1 cellular context compared by ENCODE assay signal in genomic region chr19:28065026-28065425, GRCh38.
TF ChIP-seq lines count a peak whose summit lies in the region.

No MANE protein-coding gene starts in this region.

TF ChIP-seq in WTC11, 78 proteins besides CTCF, POLR2A, EP300 and RAD21 (continued from another document):
- TF ChIP-seq ZNF425 (CRISPR knock-in tag; conservative IDR thresholded peaks at IDR 0.05) (no peak), CBFB (CRISPR knock-in tag; IDR thresholded peaks at IDR 0.05; ENCODE audit: low read depth) (no peak), TEAD1 (CRISPR knock-in tag; IDR thresholded peaks at IDR 0.05) (no peak), JAZF1 (CRISPR knock-in tag; IDR thresholded peaks at IDR 0.05) (no peak), ZBTB43 (CRISPR knock-in tag; IDR thresholded peaks at IDR 0.05) (no peak), GABPB1 (CRISPR knock-in tag; IDR thresholded peaks at IDR 0.05) (no peak), TP53 (CRISPR knock-in tag; IDR thresholded peaks at IDR 0.05) (no peak)
